ENCODE assay signal across 16 cellular contexts in the genomic region with DNA sequence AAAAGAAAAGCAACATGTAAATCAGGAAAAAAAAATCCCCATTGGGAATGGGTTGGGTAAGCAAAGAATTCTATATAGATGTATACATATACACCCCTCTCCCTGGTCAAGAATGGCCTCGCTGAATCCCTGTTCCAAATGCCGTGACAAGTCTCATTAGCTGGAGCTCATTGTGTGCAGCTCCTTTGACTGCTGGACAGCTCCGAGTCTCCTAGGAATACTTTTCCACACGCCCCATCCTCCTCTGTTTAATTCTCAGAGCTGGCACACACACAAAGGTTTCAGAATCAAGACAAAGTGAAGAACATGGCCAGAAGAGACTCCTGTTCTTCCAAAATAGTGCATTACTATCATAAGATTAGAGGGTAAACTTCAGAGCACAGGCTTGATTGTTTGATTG.
DNase-seq lines count a peak whose midpoint lies in the region; ATAC-seq, FAIRE-seq and TF ChIP-seq lines count a peak whose summit lies in the region.
"Had no signal": no experiment of that assay in that cellular context is flagged by ENCODE, and none has a peak within 500 bp of the region (broad histone marks: within the 10 kb centered on the region; RNA-seq: fewer than 3 reads in every experiment).

No MANE protein-coding gene starts in this region.

- no peak for FAIRE-seq in bronchial epithelial cell (lab: Jason Lieb, UNC)

- no peaks in the 10 kb centered on the region for H3K36me3 ChIP-seq in bronchial epithelial cell (ENCODE audit: control insufficient read depth, insufficient read depth, low read length)
- H3K36me3 ChIP-seq in left lung = no peaks in the 10 kb centered on the region
- H3K36me3 ChIP-seq: SJSA1, upper lobe of left lung had no signal

- DNase-seq in AG20443 (ENCODE audit: low spot score) (peak; percentile 49), NCI-H1417 treated with DMSO at 0.1 percent for 48 hours (lab: John Stamatoyannopoulos, UW) (peak; percentile 56), bronchial epithelial cell (ENCODE audit: low read depth) (peak; percentile 26), left lung (no peak), T-helper 1 cell (no peak), immature natural killer cell (no peak), NCI-H1105 treated with DMSO at 0.1 percent for 48 hours (lab: John Stamatoyannopoulos, UW) (no peak)
- DNase-seq: activated CD4-positive, alpha-beta T cell treated with anti-CD3 and anti-CD28 coated beads for 1 hour; CD4-positive, CD25-positive, alpha-beta regulatory T cell; head of caudate nucleus; upper lobe of left lung had no signal

- H3K36me3 Mint-ChIP-seq in immature natural killer cell = no peaks in the 10 kb centered on the region
- H3K36me3 Mint-ChIP-seq: CD4-positive, CD25-positive, alpha-beta regulatory T cell; mesothelial cell of epicardium had no signal

- intact Hi-C loops in left lung (cut with DNase I) = no loop called here

- H3K9me3 ChIP-seq in left lung = no peaks in the 10 kb centered on the region
- H3K9me3 ChIP-seq: SJSA1, upper lobe of left lung had no signal

- no peak overlapping the region for H3K27ac Mint-ChIP-seq in immature natural killer cell
- H3K27ac Mint-ChIP-seq: CD4-positive, CD25-positive, alpha-beta regulatory T cell; mesothelial cell of epicardium had no signal

- TF ChIP-seq CTCF in bronchial epithelial cell (IDR thresholded peaks at IDR 0.05; ENCODE audit: insufficient read depth, low read length, severe bottlenecking) (no peak), left lung (IDR thresholded peaks at IDR 0.05) (no peak)

- H3K4me3 ChIP-seq in bronchial epithelial cell (ENCODE audit: low read depth, low read length) (no peak overlapping the region), left lung (no peak overlapping the region)
- H3K4me3 ChIP-seq: coronary artery, SJSA1, upper lobe of left lung had no signal

- H3K27me3 Mint-ChIP-seq in immature natural killer cell (ENCODE audit: low read depth in 3 of 3) = no peaks in the 10 kb centered on the region
- H3K27me3 Mint-ChIP-seq: CD4-positive, CD25-positive, alpha-beta regulatory T cell had no signal

- H3K4me1 ChIP-seq in left lung = no peaks in the 10 kb centered on the region
- H3K4me1 ChIP-seq: SJSA1, upper lobe of left lung had no signal

- H3K4me1 Mint-ChIP-seq in immature natural killer cell = no peaks in the 10 kb centered on the region
- H3K4me1 Mint-ChIP-seq: mesothelial cell of epicardium had no signal

- peak; percentile 52 for ATAC-seq in left lung
- no peak for ATAC-seq in HG03025 (IDR thresholded peaks at IDR 0.05; ENCODE audit: low FRiP score, unreplicated experiment)
- ATAC-seq: sciatic nerve had no signal

- H3K27me3 ChIP-seq in bronchial epithelial cell (ENCODE audit: control insufficient read depth, insufficient read depth, low read length) (no peaks in the 10 kb centered on the region), left lung (no peaks in the 10 kb centered on the region)
- H3K27me3 ChIP-seq: SJSA1, upper lobe of left lung had no signal

- no peak overlapping the region for H3K27ac ChIP-seq in left lung
- H3K27ac ChIP-seq: coronary artery, SJSA1, upper lobe of left lung had no signal

- no peaks in the 10 kb centered on the region for H3K9me3 Mint-ChIP-seq in immature natural killer cell
- H3K9me3 Mint-ChIP-seq: CD4-positive, CD25-positive, alpha-beta regulatory T cell; mesothelial cell of epicardium had no signal

- H3K4me3 Mint-ChIP-seq in immature natural killer cell = no peak overlapping the region
- H3K4me3 Mint-ChIP-seq: CD4-positive, CD25-positive, alpha-beta regulatory T cell; mesothelial cell of epicardium had no signal

Comparison
In these comparisons a context has a peak if more than half of its experiments do, and no peak if none do; other contexts are left out.
1. DNase-seq: peak in AG20443 (single experiment), NCI-H1417 treated with DMSO at 0.1 percent for 48 hours (single experiment) and bronchial epithelial cell (single experiment); none in left lung (0 of 2), T-helper 1 cell (0 of 5), immature natural killer cell (0 of 3) and NCI-H1105 treated with DMSO at 0.1 percent for 48 hours (single experiment).